ENCODE assay signal across 20 cellular contexts in the genomic region with DNA sequence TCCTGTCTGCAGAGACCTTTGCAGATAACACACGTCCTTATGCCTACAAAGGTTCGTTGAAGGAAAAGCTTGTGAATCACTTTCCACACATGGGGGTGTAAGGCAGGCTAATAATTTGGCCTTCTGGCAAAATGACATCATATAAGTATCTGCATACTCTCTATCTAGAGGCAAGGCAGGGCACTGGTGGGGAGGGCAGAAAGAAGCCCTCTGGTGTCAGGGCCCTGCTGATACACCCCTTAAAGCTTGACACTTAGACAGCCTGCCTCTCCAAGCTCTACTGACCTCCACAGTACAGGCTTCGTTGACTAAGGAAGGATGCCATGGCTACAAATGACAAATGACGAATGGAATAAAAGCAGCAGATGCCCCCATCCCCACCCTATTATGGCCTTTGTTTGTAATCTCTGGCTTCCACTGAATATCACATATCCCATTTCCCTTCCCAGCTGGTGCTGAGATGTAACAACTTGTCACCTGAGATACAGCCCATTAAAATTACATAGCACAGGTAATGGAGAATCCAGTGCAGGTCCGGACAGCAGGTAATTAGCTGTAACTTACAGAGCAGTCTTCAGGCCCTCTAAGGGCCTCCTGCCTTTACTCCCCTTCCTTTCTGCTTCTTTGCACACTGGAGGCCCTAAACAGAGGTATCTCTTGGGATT.
DNase-seq lines count a peak whose midpoint lies in the region; ATAC-seq, FAIRE-seq and TF ChIP-seq lines count a peak whose summit lies in the region.
"Had no signal": no experiment of that assay in that cellular context is flagged by ENCODE, and none has a peak within 500 bp of the region (broad histone marks: within the 10 kb centered on the region; RNA-seq: fewer than 3 reads in every experiment).

No MANE protein-coding gene starts in this region.

- H3K79me2 ChIP-seq in HepG2 (ENCODE audit: insufficient read depth, low read length) = no peaks in the 10 kb centered on the region

- H3K27ac ChIP-seq in HepG2 (ENCODE audit: extremely low read length, insufficient read depth, low read length) (no peak overlapping the region), right lobe of liver (no peak overlapping the region), brain microvascular endothelial cell (no peak overlapping the region)
- H3K27ac ChIP-seq: neural progenitor cell, SJSA1, spleen had no signal

- H3K36me3 ChIP-seq in HepG2 (replicated peaks in 1 of 2; ENCODE audit: control insufficient read depth in 1 of 2, insufficient read depth in 2 of 2, low read length in 2 of 2) = no peaks in the 10 kb centered on the region
- no peaks in the 10 kb centered on the region for H3K36me3 ChIP-seq in right lobe of liver
- H3K36me3 ChIP-seq in brain microvascular endothelial cell (replicated peaks) = no peaks in the 10 kb centered on the region
- H3K36me3 ChIP-seq: MG63, neural progenitor cell, SJSA1 had no signal

- WGBS in HepG2 (ENCODE audit: low lambda C conversion rate) = 5% methylated on average over 5 of the region's 5 CpGs
- 75% methylated on average over 4 of the region's 5 CpGs for WGBS in right lobe of liver (ENCODE audit: insufficient coverage, low coverage, low lambda C conversion rate, missing lambda C conversion rate)

- no peaks in the 10 kb centered on the region; the same call in 1 of the 2 replicates for H4K20me1 ChIP-seq in HepG2 (ENCODE audit: insufficient read depth, low read length)

- H3K27me3 ChIP-seq in HepG2 (ENCODE audit: control insufficient read depth in 1 of 2, insufficient read depth in 2 of 2, low read length in 2 of 2) (peaks cover 0 to 10% of the 10 kb centered on the region in 2 experiments; a peak in 3 of 5 replicates), right lobe of liver (no peaks in the 10 kb centered on the region), brain microvascular endothelial cell (replicated peaks) (no peaks in the 10 kb centered on the region)
- H3K27me3 ChIP-seq: MG63, neural progenitor cell, SJSA1, spleen had no signal

- POLR2A ChIA-PET in HepG2 (lab: Yijun Ruan, JAX) = no interaction called here

- intact Hi-C loops in HepG2 (cut with micrococcal nuclease; ENCODE audit: unreplicated experiment) = no loop called here
- intact Hi-C loops in right lobe of liver (cut with DNase I) = no loop called here

- no peak overlapping the region for H3K4me2 ChIP-seq in HepG2 (ENCODE audit: low read depth, low read length)
- H3K4me2 ChIP-seq: neural progenitor cell had no signal

- H3K9me3 ChIP-seq in HepG2 (ENCODE audit: low read length) (no peaks in the 10 kb centered on the region), right lobe of liver (no peaks in the 10 kb centered on the region)
- H3K9me3 ChIP-seq: MG63, SJSA1 had no signal

- ATAC-seq in HepG2 (peak; percentile 49; the same call in 1 of the 3 replicates), right lobe of liver (no peak), GM19395 (IDR thresholded peaks at IDR 0.05; ENCODE audit: unreplicated experiment) (no peak), HG02571 (IDR thresholded peaks at IDR 0.05; ENCODE audit: unreplicated experiment) (no peak)

- no peak for TF ChIP-seq EP300 in HepG2 (IDR thresholded peaks at IDR 0.05; ENCODE audit: low read depth in 2 of 2, low read length in 2 of 2)
- TF ChIP-seq EP300 in HepG2 (CRISPR knock-in tag; IDR thresholded peaks at IDR 0.05; ENCODE audit: borderline replicate concordance) = no peak

- no peak for FAIRE-seq in HepG2 (lab: Jason Lieb, UNC)
- FAIRE-seq: colon had no signal

- no peak for TF ChIP-seq RAD21 in HepG2 (CRISPR knock-in tag; IDR thresholded peaks at IDR 0.05)

- H3K4me3 ChIP-seq in HepG2 (replicated peaks in 1 of 3; ENCODE audit: insufficient read depth in 1 of 3, low read depth in 2 of 3, low read length in 3 of 3) = no peak overlapping the region
- no peak overlapping the region for H3K4me3 ChIP-seq in right lobe of liver
- no peak overlapping the region for H3K4me3 ChIP-seq in epithelial cell of esophagus (ENCODE audit: low read length)
- no peak overlapping the region for H3K4me3 ChIP-seq in brain microvascular endothelial cell (ENCODE audit: low read depth, low read length)
- H3K4me3 ChIP-seq: MG63, neural progenitor cell, SJSA1, spleen had no signal

- no peak overlapping the region for H2AFZ ChIP-seq in HepG2 (ENCODE audit: low read length)
- H2AFZ ChIP-seq: neural progenitor cell had no signal

- no peak for TF ChIP-seq POLR2A in HepG2 (IDR thresholded peaks at IDR 0.05; ENCODE audit: insufficient read depth in 1 of 2, low read depth in 2 of 2, low read length in 2 of 2)
- no peak for TF ChIP-seq POLR2A in right lobe of liver (IDR thresholded peaks at IDR 0.05)

- CTCF ChIA-PET in HepG2 (lab: Yijun Ruan, JAX; ENCODE audit: low intra/inter-chr PET ratio, low total read pairs) = no interaction called here

- in situ Hi-C loops in HepG2 (cut with HindIII; ENCODE audit: extremely low pct_ligation_motif_present, low pct_unique_long_range_greater_than_20kb) = no loop called here
- in situ Hi-C loops in brain microvascular endothelial cell (cut with HindIII; ENCODE audit: low pct_ligation_motif_present, low sequenced_read_pairs) = no loop called here

- no peaks in the 10 kb centered on the region for H3K4me1 ChIP-seq in HepG2 (ENCODE audit: insufficient read depth, low read length)
- no peaks in the 10 kb centered on the region for H3K4me1 ChIP-seq in right lobe of liver
- H3K4me1 ChIP-seq: SJSA1 had no signal

- H3K9ac ChIP-seq in HepG2 (ENCODE audit: insufficient read depth, low read depth, low read length) = no peak overlapping the region
- H3K9ac ChIP-seq: neural progenitor cell had no signal

- no peak for DNase-seq in HepG2 (ENCODE audit: low spot score)
- DNase-seq in right lobe of liver = no peak
- peak; percentile 92 for DNase-seq in NCI-H2171 treated with DMSO at 0.1 percent for 48 hours (lab: John Stamatoyannopoulos, UW)
- DNase-seq in epithelial cell of esophagus (ENCODE audit: low read depth) = peak; percentile 24
- DNase-seq in brain microvascular endothelial cell = no peak
- DNase-seq in activated CD8-positive, alpha-beta memory T cell treated with anti-CD3 and anti-CD28 coated beads, Interleukin-2, amount 50 U/mL, for 48 hours = no peak
- DNase-seq: activated CD4-positive, alpha-beta T cell treated with anti-CD3 and anti-CD28 coated beads, Interleukin-2, amount 10 ng/mL, durations not matched to agents 7 days and 5 days; activated gamma-delta T cell treated with Interleukin-2 at 50 U/mL for 16 hours; anterior cingulate cortex; kidney glomerular epithelial cell; MG63; NCI-H446; OCI-M1; spleen; T1000 had no signal

- no peak for TF ChIP-seq CTCF in HepG2 (CRISPR knock-in tag; IDR thresholded peaks at IDR 0.05)
- TF ChIP-seq CTCF in right lobe of liver (IDR thresholded peaks at IDR 0.05) = no peak
- no peak for TF ChIP-seq CTCF in epithelial cell of esophagus (IDR thresholded peaks at IDR 0.05; ENCODE audit: insufficient read depth, low read depth, low read length, missing control alignments)
- no peak for TF ChIP-seq CTCF in brain microvascular endothelial cell (IDR thresholded peaks at IDR 0.05; ENCODE audit: low read depth, low read length, missing control alignments)

- no TSS peak for BruUV-seq in HepG2 (replicated peaks; lab: Mats Ljungman, UMichigan)

TF ChIP-seq in HepG2, 621 proteins besides CTCF, POLR2A, EP300 and RAD21 (continues in another document):
- TF ChIP-seq PRPF4 (IDR thresholded peaks at IDR 0.05; ENCODE audit: low read depth, low read length, poor library complexity, severe bottlenecking) = no peak
- no peak for TF ChIP-seq TCF7 (IDR thresholded peaks at IDR 0.05; ENCODE audit: low read depth)
- TF ChIP-seq, protein P1, sequence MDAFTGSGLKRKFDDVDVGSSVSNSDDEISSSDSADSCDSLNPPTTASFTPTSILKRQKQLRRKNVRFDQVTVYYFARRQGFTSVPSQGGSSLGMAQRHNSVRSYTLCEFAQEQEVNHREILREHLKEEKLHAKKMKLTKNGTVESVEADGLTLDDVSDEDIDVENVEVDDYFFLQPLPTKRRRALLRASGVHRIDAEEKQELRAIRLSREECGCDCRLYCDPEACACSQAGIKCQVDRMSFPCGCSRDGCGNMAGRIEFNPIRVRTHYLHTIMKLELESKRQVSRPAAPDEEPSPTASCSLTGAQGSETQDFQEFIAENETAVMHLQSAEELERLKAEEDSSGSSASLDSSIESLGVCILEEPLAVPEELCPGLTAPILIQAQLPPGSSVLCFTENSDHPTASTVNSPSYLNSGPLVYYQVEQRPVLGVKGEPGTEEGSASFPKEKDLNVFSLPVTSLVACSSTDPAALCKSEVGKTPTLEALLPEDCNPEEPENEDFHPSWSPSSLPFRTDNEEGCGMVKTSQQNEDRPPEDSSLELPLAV (CRISPR knock-in tag; conservative IDR thresholded peaks at IDR 0.05; ENCODE audit: low read depth) = no peak
- no peak for TF ChIP-seq NFE2L2 (IDR thresholded peaks at IDR 0.05; ENCODE audit: low read length)
- TF ChIP-seq GLI4 (CRISPR knock-in tag; IDR thresholded peaks at IDR 0.05; ENCODE audit: borderline replicate concordance) = no peak
- TF ChIP-seq SAP130 (CRISPR knock-in tag; IDR thresholded peaks at IDR 0.05; ENCODE audit: low read depth) = no peak

Comparison
In these comparisons a context has a peak if more than half of its experiments do, and no peak if none do; other contexts are left out.
1. DNase-seq: peak in NCI-H2171 treated with DMSO at 0.1 percent for 48 hours (single experiment) and epithelial cell of esophagus (single experiment); none in HepG2 (single experiment), right lobe of liver (0 of 3), brain microvascular endothelial cell (single experiment) and activated CD8-positive, alpha-beta memory T cell treated with anti-CD3 and anti-CD28 coated beads, Interleukin-2, amount 50 U/mL, for 48 hours (single experiment).